Comparison of ENCODE assay signal across 16 cellular contexts in genomic region chr4:174681723-174682300, GRCh38.
DNase-seq lines count a peak whose midpoint lies in the region; ATAC-seq, FAIRE-seq and TF ChIP-seq lines count a peak whose summit lies in the region.
"Had no signal": no experiment of that assay in that cellular context is flagged by ENCODE, and none has a peak within 500 bp of the region (broad histone marks: within the 10 kb centered on the region; RNA-seq: fewer than 3 reads in every experiment).

No MANE protein-coding gene starts in this region.

- H3K4me2 ChIP-seq in smooth muscle cell: peak overlapping the region; percentile 15

- H3K9me3 Mint-ChIP-seq in activated naive CD8-positive, alpha-beta T cell treated with anti-CD3 and anti-CD28 coated beads, Interleukin-2, amount 50 U/mL, for 24 hours: no peaks in the 10 kb centered on the region
- no peaks in the 10 kb centered on the region for H3K9me3 Mint-ChIP-seq in activated naive CD8-positive, alpha-beta T cell treated with anti-CD3 and anti-CD28 coated beads for 36 hours
- H3K9me3 Mint-ChIP-seq: activated CD8-positive, alpha-beta T cell treated with anti-CD3 and anti-CD28 coated beads for 36 hours had no signal

- no peaks in the 10 kb centered on the region for H3K4me1 Mint-ChIP-seq in activated naive CD8-positive, alpha-beta T cell treated with anti-CD3 and anti-CD28 coated beads, Interleukin-2, amount 50 U/mL, for 24 hours
- no peaks in the 10 kb centered on the region for H3K4me1 Mint-ChIP-seq in activated naive CD8-positive, alpha-beta T cell treated with anti-CD3 and anti-CD28 coated beads for 36 hours
- H3K4me1 Mint-ChIP-seq: activated naive CD4-positive, alpha-beta T cell treated with anti-CD3 and anti-CD28 coated beads, Interleukin-2, amount 50 U/mL, for 24 hours; T-helper 17 cell had no signal

- no peak overlapping the region for H3K4me3 ChIP-seq in RWPE2 (ENCODE audit: severe bottlenecking)
- H3K4me3 ChIP-seq in smooth muscle cell: no peak overlapping the region
- H3K4me3 ChIP-seq: heart right ventricle, lower lobe of right lung, ovary had no signal

- H3K9me3 ChIP-seq in RWPE2 (ENCODE audit: severe bottlenecking) (no peaks in the 10 kb centered on the region), smooth muscle cell (replicated peaks; ENCODE audit: low read depth) (no peaks in the 10 kb centered on the region)
- H3K9me3 ChIP-seq: heart right ventricle, lower lobe of right lung, ovary had no signal

- H2AFZ ChIP-seq in smooth muscle cell (ENCODE audit: low read depth): no peak overlapping the region

- no peak for FAIRE-seq in frontal cortex (lab: Jason Lieb, UNC)

- H3K27me3 ChIP-seq in RWPE2 (ENCODE audit: insufficient read depth, poor library complexity, severe bottlenecking) (no peaks in the 10 kb centered on the region), smooth muscle cell (ENCODE audit: low read depth) (no peaks in the 10 kb centered on the region)
- H3K27me3 ChIP-seq: heart right ventricle, ovary had no signal

- H3K4me3 Mint-ChIP-seq in activated naive CD8-positive, alpha-beta T cell treated with anti-CD3 and anti-CD28 coated beads, Interleukin-2, amount 50 U/mL, for 24 hours: no peak overlapping the region
- no peak overlapping the region for H3K4me3 Mint-ChIP-seq in activated naive CD8-positive, alpha-beta T cell treated with anti-CD3 and anti-CD28 coated beads for 36 hours
- H3K4me3 Mint-ChIP-seq: activated CD8-positive, alpha-beta T cell treated with anti-CD3 and anti-CD28 coated beads for 36 hours; activated naive CD4-positive, alpha-beta T cell treated with anti-CD3 and anti-CD28 coated beads, Interleukin-2, amount 50 U/mL, for 24 hours; T-helper 17 cell had no signal

- H3K79me2 ChIP-seq in smooth muscle cell (ENCODE audit: low read depth): no peaks in the 10 kb centered on the region

- no peaks in the 10 kb centered on the region for H3K27me3 Mint-ChIP-seq in activated naive CD8-positive, alpha-beta T cell treated with anti-CD3 and anti-CD28 coated beads, Interleukin-2, amount 50 U/mL, for 24 hours
- H3K27me3 Mint-ChIP-seq in activated naive CD8-positive, alpha-beta T cell treated with anti-CD3 and anti-CD28 coated beads for 36 hours: no peaks in the 10 kb centered on the region
- H3K27me3 Mint-ChIP-seq: activated naive CD4-positive, alpha-beta T cell treated with anti-CD3 and anti-CD28 coated beads, Interleukin-2, amount 50 U/mL, for 24 hours; T-helper 17 cell had no signal

- H3K9ac ChIP-seq in smooth muscle cell (ENCODE audit: low read depth): no peak overlapping the region

- no peaks in the 10 kb centered on the region for H3K4me1 ChIP-seq in RWPE2 (ENCODE audit: insufficient read depth, poor library complexity, severe bottlenecking)
- no peaks in the 10 kb centered on the region for H3K4me1 ChIP-seq in smooth muscle cell (ENCODE audit: low read depth)
- H3K4me1 ChIP-seq: heart right ventricle, lower lobe of right lung had no signal

- peak; percentile 63 for ATAC-seq in activated naive CD8-positive, alpha-beta T cell treated with anti-CD3 and anti-CD28 coated beads, Interleukin-2, amount 50 U/mL, for 24 hours
- ATAC-seq in RWPE2 (ENCODE audit: low read depth): peak; percentile 67
- no peak for ATAC-seq in HG03460 (IDR thresholded peaks at IDR 0.05; ENCODE audit: unreplicated experiment)
- ATAC-seq: activated CD8-positive, alpha-beta T cell treated with anti-CD3 and anti-CD28 coated beads for 36 hours; lower lobe of right lung; T-helper 17 cell had no signal

- no peaks in the 10 kb centered on the region for H3K36me3 Mint-ChIP-seq in activated naive CD8-positive, alpha-beta T cell treated with anti-CD3 and anti-CD28 coated beads, Interleukin-2, amount 50 U/mL, for 24 hours (ENCODE audit: low read depth)
- H3K36me3 Mint-ChIP-seq in activated naive CD8-positive, alpha-beta T cell treated with anti-CD3 and anti-CD28 coated beads for 36 hours: no peaks in the 10 kb centered on the region
- H3K36me3 Mint-ChIP-seq: activated naive CD4-positive, alpha-beta T cell treated with anti-CD3 and anti-CD28 coated beads, Interleukin-2, amount 50 U/mL, for 24 hours had no signal

- DNase-seq in activated naive CD8-positive, alpha-beta T cell treated with anti-CD3 and anti-CD28 coated beads, Interleukin-2, amount 50 U/mL, for 24 hours: no peak
- no peak for DNase-seq in activated naive CD8-positive, alpha-beta T cell treated with anti-CD3 and anti-CD28 coated beads for 36 hours
- DNase-seq in RWPE2 (ENCODE audit: low spot score) (no peak), fibroblast of peridontal ligament (ENCODE audit: extremely low read depth) (peak; percentile 40), smooth muscle cell (lab: John Stamatoyannopoulos, UW; ENCODE audit: unreplicated experiment) (no peak), DMS153 (lab: John Stamatoyannopoulos, UW) (no peak), frontal cortex (ENCODE audit: low spot score in 2 of 2) (no peak)
- DNase-seq: activated CD8-positive, alpha-beta T cell treated with anti-CD3 and anti-CD28 coated beads for 36 hours; dermis blood vessel endothelial cell; heart right ventricle; lower lobe of right lung; NCI-H2107; ovary; T-helper 17 cell had no signal

- no peak for TF ChIP-seq CTCF in RWPE2 (IDR thresholded peaks at IDR 0.05; ENCODE audit: poor library complexity, severe bottlenecking)
- no peak for TF ChIP-seq CTCF in smooth muscle cell (IDR thresholded peaks at IDR 0.05; ENCODE audit: borderline replicate concordance, insufficient read depth, poor library complexity, severe bottlenecking)

- no peaks in the 10 kb centered on the region for H4K20me1 ChIP-seq in smooth muscle cell (ENCODE audit: low read depth)

- H3K27ac Mint-ChIP-seq in activated naive CD8-positive, alpha-beta T cell treated with anti-CD3 and anti-CD28 coated beads, Interleukin-2, amount 50 U/mL, for 24 hours: no peak overlapping the region
- H3K27ac Mint-ChIP-seq in activated naive CD8-positive, alpha-beta T cell treated with anti-CD3 and anti-CD28 coated beads for 36 hours: no peak overlapping the region
- H3K27ac Mint-ChIP-seq: activated CD8-positive, alpha-beta T cell treated with anti-CD3 and anti-CD28 coated beads for 36 hours; activated naive CD4-positive, alpha-beta T cell treated with anti-CD3 and anti-CD28 coated beads, Interleukin-2, amount 50 U/mL, for 24 hours; T-helper 17 cell had no signal

- 41% methylated on average over 4 of the region's 4 CpGs for WGBS in smooth muscle cell (ENCODE audit: low lambda C conversion rate)

- H3K36me3 ChIP-seq in RWPE2 (ENCODE audit: low read depth): no peaks in the 10 kb centered on the region
- H3K36me3 ChIP-seq in smooth muscle cell (ENCODE audit: low read depth): no peaks in the 10 kb centered on the region
- H3K36me3 ChIP-seq: heart right ventricle, lower lobe of right lung, ovary had no signal

- H3K27ac ChIP-seq in RWPE2 (ENCODE audit: poor library complexity, severe bottlenecking) (no peak overlapping the region), smooth muscle cell (ENCODE audit: low read depth) (peak overlapping the region; percentile 14)
- H3K27ac ChIP-seq: heart right ventricle, lower lobe of right lung, ovary had no signal

- H3F3A ChIP-seq in smooth muscle cell (ENCODE audit: low read depth): no peaks in the 10 kb centered on the region
